In the genomic region with DNA sequence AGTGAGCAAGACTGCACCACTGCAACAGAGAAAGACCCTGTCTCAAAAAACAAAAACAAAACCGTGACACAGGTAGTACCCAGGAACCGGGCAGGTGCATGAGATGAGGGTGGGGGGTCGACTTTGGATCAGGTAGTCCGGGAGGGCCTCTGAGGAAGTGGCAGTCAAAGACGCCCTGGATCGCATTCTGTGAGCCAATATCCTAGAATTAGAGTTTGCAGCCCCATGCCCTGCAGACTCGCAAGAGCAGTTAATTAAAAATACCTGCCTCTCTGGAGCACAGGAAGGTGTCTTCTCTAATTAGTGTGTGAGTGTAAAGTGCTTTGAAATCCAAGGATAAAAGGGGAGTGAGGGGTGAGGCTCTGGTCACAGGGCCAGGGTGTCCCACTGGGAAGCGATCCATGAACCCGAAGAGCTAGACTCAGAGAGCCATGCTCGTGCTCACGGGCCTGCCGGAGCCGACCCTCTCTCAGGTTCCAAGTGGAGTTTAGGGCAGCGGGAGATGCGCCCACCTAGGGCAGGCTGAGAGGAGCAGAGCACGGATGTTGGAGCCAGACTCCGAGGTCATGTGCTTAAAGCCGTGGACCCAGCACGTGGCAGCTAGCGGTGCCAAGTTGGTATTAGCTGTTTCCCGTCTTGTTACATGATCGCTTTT, we compare ENCODE assay signal across 1 cellular context.
TF ChIP-seq lines count a peak whose summit lies in the region.

No MANE protein-coding gene starts in this region.

TF ChIP-seq in HepG2, 621 proteins besides CTCF, POLR2A, EP300 and RAD21 (continued from another document and continues in another):
- TF ChIP-seq, protein P1, sequence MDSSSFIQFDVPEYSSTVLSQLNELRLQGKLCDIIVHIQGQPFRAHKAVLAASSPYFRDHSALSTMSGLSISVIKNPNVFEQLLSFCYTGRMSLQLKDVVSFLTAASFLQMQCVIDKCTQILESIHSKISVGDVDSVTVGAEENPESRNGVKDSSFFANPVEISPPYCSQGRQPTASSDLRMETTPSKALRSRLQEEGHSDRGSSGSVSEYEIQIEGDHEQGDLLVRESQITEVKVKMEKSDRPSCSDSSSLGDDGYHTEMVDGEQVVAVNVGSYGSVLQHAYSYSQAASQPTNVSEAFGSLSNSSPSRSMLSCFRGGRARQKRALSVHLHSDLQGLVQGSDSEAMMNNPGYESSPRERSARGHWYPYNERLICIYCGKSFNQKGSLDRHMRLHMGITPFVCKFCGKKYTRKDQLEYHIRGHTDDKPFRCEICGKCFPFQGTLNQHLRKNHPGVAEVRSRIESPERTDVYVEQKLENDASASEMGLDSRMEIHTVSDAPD (CRISPR knock-in tag; IDR thresholded peaks at IDR 0.05) = 0 out of 2 replicates have a peak, but pooled peaks have one; percentile 44
- TF ChIP-seq, protein P2, sequence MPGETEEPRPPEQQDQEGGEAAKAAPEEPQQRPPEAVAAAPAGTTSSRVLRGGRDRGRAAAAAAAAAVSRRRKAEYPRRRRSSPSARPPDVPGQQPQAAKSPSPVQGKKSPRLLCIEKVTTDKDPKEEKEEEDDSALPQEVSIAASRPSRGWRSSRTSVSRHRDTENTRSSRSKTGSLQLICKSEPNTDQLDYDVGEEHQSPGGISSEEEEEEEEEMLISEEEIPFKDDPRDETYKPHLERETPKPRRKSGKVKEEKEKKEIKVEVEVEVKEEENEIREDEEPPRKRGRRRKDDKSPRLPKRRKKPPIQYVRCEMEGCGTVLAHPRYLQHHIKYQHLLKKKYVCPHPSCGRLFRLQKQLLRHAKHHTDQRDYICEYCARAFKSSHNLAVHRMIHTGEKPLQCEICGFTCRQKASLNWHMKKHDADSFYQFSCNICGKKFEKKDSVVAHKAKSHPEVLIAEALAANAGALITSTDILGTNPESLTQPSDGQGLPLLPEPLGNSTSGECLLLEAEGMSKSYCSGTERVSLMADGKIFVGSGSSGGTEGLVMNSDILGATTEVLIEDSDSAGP (CRISPR knock-in tag; IDR thresholded peaks at IDR 0.05; ENCODE audit: borderline replicate concordance) = peak; percentile 67
- TF ChIP-seq ZNF563 (CRISPR knock-in tag; IDR thresholded peaks at IDR 0.05) = 0 out of 2 replicates have a peak, but pooled peaks have one; percentile 64
- no peak for TF ChIP-seq ZNF746 (CRISPR knock-in tag; IDR thresholded peaks at IDR 0.05)
- TF ChIP-seq IKZF1 (IDR thresholded peaks at IDR 0.05) = no peak
- TF ChIP-seq, protein P3, sequence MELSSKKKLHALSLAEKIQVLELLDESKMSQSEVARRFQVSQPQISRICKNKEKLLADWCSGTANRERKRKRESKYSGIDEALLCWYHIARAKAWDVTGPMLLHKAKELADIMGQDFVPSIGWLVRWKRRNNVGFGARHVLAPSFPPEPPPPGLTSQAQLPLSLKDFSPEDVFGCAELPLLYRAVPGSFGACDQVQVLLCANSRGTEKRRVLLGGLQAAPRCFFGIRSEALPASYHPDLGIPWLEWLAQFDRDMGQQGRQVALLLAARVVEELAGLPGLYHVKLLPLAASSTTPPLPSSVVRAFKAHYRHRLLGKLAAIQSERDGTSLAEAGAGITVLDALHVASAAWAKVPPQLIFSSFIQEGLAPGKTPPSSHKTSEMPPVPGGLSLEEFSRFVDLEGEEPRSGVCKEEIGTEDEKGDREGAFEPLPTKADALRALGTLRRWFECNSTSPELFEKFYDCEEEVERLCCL (CRISPR knock-in tag; IDR thresholded peaks at IDR 0.05; ENCODE audit: borderline replicate concordance) = no peak
- TF ChIP-seq ZNF564 (CRISPR knock-in tag; IDR thresholded peaks at IDR 0.05) = no peak
- TF ChIP-seq NFKBIZ (CRISPR knock-in tag; IDR thresholded peaks at IDR 0.05) = no peak
- TF ChIP-seq DR1 (CRISPR knock-in tag; IDR thresholded peaks at IDR 0.05) = 0 out of 2 replicates have a peak, but pooled peaks have one; percentile 29
- TF ChIP-seq ZNF225 (CRISPR knock-in tag; IDR thresholded peaks at IDR 0.05) = no peak
- no peak for TF ChIP-seq RAD51 (IDR thresholded peaks at IDR 0.05; ENCODE audit: borderline replicate concordance)
- TF ChIP-seq, protein P4, sequence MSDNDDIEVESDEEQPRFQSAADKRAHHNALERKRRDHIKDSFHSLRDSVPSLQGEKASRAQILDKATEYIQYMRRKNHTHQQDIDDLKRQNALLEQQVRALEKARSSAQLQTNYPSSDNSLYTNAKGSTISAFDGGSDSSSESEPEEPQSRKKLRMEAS (IDR thresholded peaks at IDR 0.05) = peak; percentile 70
- TF ChIP-seq, protein P5, sequence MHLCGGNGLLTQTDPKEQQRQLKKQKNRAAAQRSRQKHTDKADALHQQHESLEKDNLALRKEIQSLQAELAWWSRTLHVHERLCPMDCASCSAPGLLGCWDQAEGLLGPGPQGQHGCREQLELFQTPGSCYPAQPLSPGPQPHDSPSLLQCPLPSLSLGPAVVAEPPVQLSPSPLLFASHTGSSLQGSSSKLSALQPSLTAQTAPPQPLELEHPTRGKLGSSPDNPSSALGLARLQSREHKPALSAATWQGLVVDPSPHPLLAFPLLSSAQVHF (CRISPR knock-in tag; IDR thresholded peaks at IDR 0.05) = no peak
- TF ChIP-seq ATAD3A (CRISPR knock-in tag; IDR thresholded peaks at IDR 0.05) = no peak
- 0 out of 2 replicates have a peak, but pooled peaks have one; percentile 34 for TF ChIP-seq TARDBP (CRISPR knock-in tag; IDR thresholded peaks at IDR 0.05)
- TF ChIP-seq SAFB2 (CRISPR knock-in tag; IDR thresholded peaks at IDR 0.05; ENCODE audit: borderline replicate concordance, low read depth) = no peak
- TF ChIP-seq ZSCAN30 (CRISPR knock-in tag; IDR thresholded peaks at IDR 0.05) = no peak
- TF ChIP-seq CREB1 (IDR thresholded peaks at IDR 0.05) = no peak
- TF ChIP-seq CREB1 (CRISPR knock-in tag; IDR thresholded peaks at IDR 0.05) = no peak
- no peak for TF ChIP-seq ZMAT3 (CRISPR knock-in tag; conservative IDR thresholded peaks at IDR 0.05)
- peak; percentile 68; the same call in 1 of the 2 replicates for TF ChIP-seq ZNF709 (CRISPR knock-in tag; IDR thresholded peaks at IDR 0.05)
- 0 out of 2 replicates have a peak, but pooled peaks have one; percentile 20 for TF ChIP-seq ZNF441 (CRISPR knock-in tag; IDR thresholded peaks at IDR 0.05; ENCODE audit: borderline replicate concordance)
- no peak for TF ChIP-seq ZNF672 (CRISPR knock-in tag; IDR thresholded peaks at IDR 0.05)
- TF ChIP-seq, protein P6, sequence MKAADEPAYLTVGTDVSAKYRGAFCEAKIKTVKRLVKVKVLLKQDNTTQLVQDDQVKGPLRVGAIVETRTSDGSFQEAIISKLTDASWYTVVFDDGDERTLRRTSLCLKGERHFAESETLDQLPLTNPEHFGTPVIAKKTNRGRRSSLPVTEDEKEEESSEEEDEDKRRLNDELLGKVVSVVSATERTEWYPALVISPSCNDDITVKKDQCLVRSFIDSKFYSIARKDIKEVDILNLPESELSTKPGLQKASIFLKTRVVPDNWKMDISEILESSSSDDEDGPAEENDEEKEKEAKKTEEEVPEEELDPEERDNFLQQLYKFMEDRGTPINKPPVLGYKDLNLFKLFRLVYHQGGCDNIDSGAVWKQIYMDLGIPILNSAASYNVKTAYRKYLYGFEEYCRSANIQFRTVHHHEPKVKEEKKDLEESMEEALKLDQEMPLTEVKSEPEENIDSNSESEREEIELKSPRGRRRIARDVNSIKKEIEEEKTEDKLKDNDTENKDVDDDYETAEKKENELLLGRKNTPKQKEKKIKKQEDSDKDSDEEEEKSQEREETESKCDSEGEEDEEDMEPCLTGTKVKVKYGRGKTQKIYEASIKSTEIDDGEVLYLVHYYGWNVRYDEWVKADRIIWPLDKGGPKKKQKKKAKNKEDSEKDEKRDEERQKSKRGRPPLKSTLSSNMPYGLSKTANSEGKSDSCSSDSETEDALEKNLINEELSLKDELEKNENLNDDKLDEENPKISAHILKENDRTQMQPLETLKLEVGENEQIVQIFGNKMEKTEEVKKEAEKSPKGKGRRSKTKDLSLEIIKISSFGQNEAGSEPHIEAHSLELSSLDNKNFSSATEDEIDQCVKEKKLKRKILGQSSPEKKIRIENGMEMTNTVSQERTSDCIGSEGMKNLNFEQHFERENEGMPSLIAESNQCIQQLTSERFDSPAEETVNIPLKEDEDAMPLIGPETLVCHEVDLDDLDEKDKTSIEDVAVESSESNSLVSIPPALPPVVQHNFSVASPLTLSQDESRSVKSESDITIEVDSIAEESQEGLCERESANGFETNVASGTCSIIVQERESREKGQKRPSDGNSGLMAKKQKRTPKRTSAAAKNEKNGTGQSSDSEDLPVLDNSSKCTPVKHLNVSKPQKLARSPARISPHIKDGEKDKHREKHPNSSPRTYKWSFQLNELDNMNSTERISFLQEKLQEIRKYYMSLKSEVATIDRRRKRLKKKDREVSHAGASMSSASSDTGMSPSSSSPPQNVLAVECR (CRISPR knock-in tag; IDR thresholded peaks at IDR 0.05; ENCODE audit: borderline replicate concordance) = 0 out of 2 replicates have a peak, but pooled peaks have one; percentile 14
- TF ChIP-seq, protein P7, sequence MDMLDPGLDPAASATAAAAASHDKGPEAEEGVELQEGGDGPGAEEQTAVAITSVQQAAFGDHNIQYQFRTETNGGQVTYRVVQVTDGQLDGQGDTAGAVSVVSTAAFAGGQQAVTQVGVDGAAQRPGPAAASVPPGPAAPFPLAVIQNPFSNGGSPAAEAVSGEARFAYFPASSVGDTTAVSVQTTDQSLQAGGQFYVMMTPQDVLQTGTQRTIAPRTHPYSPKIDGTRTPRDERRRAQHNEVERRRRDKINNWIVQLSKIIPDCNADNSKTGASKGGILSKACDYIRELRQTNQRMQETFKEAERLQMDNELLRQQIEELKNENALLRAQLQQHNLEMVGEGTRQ (IDR thresholded peaks at IDR 0.05; ENCODE audit: low read depth, low read length) = 0 out of 2 replicates have a peak, but pooled peaks have one; percentile 10
- TF ChIP-seq, protein P7 (CRISPR knock-in tag; IDR thresholded peaks at IDR 0.05; ENCODE audit: borderline replicate concordance) = no peak
- TF ChIP-seq CHD2 (IDR thresholded peaks at IDR 0.05; ENCODE audit: low read depth, low read length) = no peak
- TF ChIP-seq SP140L (CRISPR knock-in tag; IDR thresholded peaks at IDR 0.05; ENCODE audit: borderline replicate concordance) = no peak
- TF ChIP-seq, protein P8, sequence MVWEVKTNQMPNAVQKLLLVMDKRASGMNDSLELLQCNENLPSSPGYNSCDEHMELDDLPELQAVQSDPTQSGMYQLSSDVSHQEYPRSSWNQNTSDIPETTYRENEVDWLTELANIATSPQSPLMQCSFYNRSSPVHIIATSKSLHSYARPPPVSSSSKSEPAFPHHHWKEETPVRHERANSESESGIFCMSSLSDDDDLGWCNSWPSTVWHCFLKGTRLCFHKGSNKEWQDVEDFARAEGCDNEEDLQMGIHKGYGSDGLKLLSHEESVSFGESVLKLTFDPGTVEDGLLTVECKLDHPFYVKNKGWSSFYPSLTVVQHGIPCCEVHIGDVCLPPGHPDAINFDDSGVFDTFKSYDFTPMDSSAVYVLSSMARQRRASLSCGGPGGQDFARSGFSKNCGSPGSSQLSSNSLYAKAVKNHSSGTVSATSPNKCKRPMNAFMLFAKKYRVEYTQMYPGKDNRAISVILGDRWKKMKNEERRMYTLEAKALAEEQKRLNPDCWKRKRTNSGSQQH (CRISPR knock-in tag; IDR thresholded peaks at IDR 0.05; ENCODE audit: low read depth) = no peak
- TF ChIP-seq, protein P9, sequence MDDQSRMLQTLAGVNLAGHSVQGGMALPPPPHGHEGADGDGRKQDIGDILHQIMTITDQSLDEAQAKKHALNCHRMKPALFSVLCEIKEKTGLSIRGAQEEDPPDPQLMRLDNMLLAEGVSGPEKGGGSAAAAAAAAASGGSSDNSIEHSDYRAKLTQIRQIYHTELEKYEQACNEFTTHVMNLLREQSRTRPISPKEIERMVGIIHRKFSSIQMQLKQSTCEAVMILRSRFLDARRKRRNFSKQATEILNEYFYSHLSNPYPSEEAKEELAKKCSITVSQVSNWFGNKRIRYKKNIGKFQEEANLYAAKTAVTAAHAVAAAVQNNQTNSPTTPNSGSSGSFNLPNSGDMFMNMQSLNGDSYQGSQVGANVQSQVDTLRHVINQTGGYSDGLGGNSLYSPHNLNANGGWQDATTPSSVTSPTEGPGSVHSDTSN (CRISPR knock-in tag; IDR thresholded peaks at IDR 0.05; ENCODE audit: borderline replicate concordance) = no peak
- no peak for TF ChIP-seq ZNF879 (CRISPR knock-in tag; IDR thresholded peaks at IDR 0.05)
- TF ChIP-seq, protein P10, sequence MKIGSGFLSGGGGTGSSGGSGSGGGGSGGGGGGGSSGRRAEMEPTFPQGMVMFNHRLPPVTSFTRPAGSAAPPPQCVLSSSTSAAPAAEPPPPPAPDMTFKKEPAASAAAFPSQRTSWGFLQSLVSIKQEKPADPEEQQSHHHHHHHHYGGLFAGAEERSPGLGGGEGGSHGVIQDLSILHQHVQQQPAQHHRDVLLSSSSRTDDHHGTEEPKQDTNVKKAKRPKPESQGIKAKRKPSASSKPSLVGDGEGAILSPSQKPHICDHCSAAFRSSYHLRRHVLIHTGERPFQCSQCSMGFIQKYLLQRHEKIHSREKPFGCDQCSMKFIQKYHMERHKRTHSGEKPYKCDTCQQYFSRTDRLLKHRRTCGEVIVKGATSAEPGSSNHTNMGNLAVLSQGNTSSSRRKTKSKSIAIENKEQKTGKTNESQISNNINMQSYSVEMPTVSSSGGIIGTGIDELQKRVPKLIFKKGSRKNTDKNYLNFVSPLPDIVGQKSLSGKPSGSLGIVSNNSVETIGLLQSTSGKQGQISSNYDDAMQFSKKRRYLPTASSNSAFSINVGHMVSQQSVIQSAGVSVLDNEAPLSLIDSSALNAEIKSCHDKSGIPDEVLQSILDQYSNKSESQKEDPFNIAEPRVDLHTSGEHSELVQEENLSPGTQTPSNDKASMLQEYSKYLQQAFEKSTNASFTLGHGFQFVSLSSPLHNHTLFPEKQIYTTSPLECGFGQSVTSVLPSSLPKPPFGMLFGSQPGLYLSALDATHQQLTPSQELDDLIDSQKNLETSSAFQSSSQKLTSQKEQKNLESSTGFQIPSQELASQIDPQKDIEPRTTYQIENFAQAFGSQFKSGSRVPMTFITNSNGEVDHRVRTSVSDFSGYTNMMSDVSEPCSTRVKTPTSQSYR (CRISPR knock-in tag; IDR thresholded peaks at IDR 0.05; ENCODE audit: borderline replicate concordance) = no peak
- TF ChIP-seq ZNF572 (CRISPR knock-in tag; IDR thresholded peaks at IDR 0.05) = 0 out of 2 replicates have a peak, but pooled peaks have one; percentile 1
- TF ChIP-seq ZNF749 (CRISPR knock-in tag; IDR thresholded peaks at IDR 0.05; ENCODE audit: borderline replicate concordance) = peak; percentile 54; the same call in 1 of the 2 replicates
- TF ChIP-seq, protein P11, sequence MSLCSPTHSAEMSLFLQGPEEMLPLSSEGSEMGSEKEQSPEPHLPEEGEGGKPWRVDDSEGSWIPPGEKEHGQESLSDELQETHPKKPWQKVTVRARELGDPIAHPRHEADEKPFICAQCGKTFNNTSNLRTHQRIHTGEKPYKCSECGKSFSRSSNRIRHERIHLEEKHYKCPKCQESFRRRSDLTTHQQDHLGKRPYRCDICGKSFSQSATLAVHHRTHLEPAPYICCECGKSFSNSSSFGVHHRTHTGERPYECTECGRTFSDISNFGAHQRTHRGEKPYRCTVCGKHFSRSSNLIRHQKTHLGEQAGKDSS (CRISPR knock-in tag; IDR thresholded peaks at IDR 0.05; ENCODE audit: borderline replicate concordance, low read depth) = 0 out of 2 replicates have a peak, but pooled peaks have one; percentile 45
- 0 out of 2 replicates have a peak, but pooled peaks have one; percentile 59 for TF ChIP-seq ZNF354B (CRISPR knock-in tag; IDR thresholded peaks at IDR 0.05)
